ENCODE assay signal across 1 cellular context in genomic region chr3:190000861-190001196, GRCh38.
TF ChIP-seq lines count a peak whose summit lies in the region.

No MANE protein-coding gene starts in this region.

TF ChIP-seq in WTC11, 78 proteins besides CTCF, POLR2A, EP300 and RAD21:
- TF ChIP-seq, protein P1, sequence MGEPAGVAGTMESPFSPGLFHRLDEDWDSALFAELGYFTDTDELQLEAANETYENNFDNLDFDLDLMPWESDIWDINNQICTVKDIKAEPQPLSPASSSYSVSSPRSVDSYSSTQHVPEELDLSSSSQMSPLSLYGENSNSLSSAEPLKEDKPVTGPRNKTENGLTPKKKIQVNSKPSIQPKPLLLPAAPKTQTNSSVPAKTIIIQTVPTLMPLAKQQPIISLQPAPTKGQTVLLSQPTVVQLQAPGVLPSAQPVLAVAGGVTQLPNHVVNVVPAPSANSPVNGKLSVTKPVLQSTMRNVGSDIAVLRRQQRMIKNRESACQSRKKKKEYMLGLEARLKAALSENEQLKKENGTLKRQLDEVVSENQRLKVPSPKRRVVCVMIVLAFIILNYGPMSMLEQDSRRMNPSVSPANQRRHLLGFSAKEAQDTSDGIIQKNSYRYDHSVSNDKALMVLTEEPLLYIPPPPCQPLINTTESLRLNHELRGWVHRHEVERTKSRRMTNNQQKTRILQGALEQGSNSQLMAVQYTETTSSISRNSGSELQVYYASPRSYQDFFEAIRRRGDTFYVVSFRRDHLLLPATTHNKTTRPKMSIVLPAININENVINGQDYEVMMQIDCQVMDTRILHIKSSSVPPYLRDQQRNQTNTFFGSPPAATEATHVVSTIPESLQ (CRISPR knock-in tag; IDR thresholded peaks at IDR 0.05): no peak
- no peak for TF ChIP-seq ERG (CRISPR knock-in tag; IDR thresholded peaks at IDR 0.05)
- no peak for TF ChIP-seq NR1H2 (CRISPR knock-in tag; IDR thresholded peaks at IDR 0.05)
- no peak for TF ChIP-seq ZNF512 (CRISPR knock-in tag; IDR thresholded peaks at IDR 0.05; ENCODE audit: borderline replicate concordance)
- TF ChIP-seq RORB (CRISPR knock-in tag; IDR thresholded peaks at IDR 0.05): no peak
- TF ChIP-seq ZNF121 (CRISPR knock-in tag; IDR thresholded peaks at IDR 0.05): no peak
- TF ChIP-seq, protein P2, sequence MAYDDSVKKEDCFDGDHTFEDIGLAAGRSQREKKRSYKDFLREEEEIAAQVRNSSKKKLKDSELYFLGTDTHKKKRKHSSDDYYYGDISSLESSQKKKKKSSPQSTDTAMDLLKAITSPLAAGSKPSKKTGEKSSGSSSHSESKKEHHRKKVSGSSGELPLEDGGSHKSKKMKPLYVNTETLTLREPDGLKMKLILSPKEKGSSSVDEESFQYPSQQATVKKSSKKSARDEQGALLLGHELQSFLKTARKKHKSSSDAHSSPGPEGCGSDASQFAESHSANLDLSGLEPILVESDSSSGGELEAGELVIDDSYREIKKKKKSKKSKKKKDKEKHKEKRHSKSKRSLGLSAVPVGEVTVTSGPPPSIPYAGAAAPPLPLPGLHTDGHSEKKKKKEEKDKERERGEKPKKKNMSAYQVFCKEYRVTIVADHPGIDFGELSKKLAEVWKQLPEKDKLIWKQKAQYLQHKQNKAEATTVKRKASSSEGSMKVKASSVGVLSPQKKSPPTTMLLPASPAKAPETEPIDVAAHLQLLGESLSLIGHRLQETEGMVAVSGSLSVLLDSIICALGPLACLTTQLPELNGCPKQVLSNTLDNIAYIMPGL (CRISPR knock-in tag; IDR thresholded peaks at IDR 0.05): no peak
